10 cellular contexts compared by ENCODE assay signal in genomic region chr16:67541391-67542263, GRCh38. TPM values are rescaled to one million over a fixed set of nuclear protein-coding genes. Genes with fewer than 3 reads are reported as not detected.
DNase-seq lines count a peak whose midpoint lies in the region; ATAC-seq, FAIRE-seq and TF ChIP-seq lines count a peak whose summit lies in the region.
"Had no signal": no experiment of that assay in that cellular context is flagged by ENCODE, and none has a peak within 500 bp of the region (broad histone marks: within the 10 kb centered on the region; RNA-seq: fewer than 3 reads in every experiment).

No MANE protein-coding gene starts in this region.

- peaks cover 20% of the 10 kb centered on the region for H3K4me1 ChIP-seq in Caco-2
- peaks cover 7 to 15% of the 10 kb centered on the region in 2 donors for H3K4me1 ChIP-seq in naive thymus-derived CD4-positive, alpha-beta T cell (ENCODE audit: control insufficient read depth in 2 of 2, insufficient read depth in 2 of 2, low read length in 2 of 2)

- H3K36me3 Mint-ChIP-seq in Caco-2 (ENCODE audit: insufficient read depth, unreplicated experiment): peaks cover 80% of the 10 kb centered on the region
- peaks cover 0 to 32% (median 6%) of the 10 kb centered on the region in 5 donors for H3K36me3 Mint-ChIP-seq in naive thymus-derived CD4-positive, alpha-beta T cell

- no peaks in the 10 kb centered on the region for H3K9me3 ChIP-seq in Caco-2
- H3K9me3 ChIP-seq in MG63: no peaks in the 10 kb centered on the region
- H3K9me3 ChIP-seq in naive thymus-derived CD4-positive, alpha-beta T cell (ENCODE audit: control insufficient read depth in 2 of 3, low read length in 3 of 3): no peaks in the 10 kb centered on the region

- POLR2A ChIA-PET in Caco-2 (lab: Charles Lee): no interaction called here
- POLR2A ChIA-PET in naive thymus-derived CD4-positive, alpha-beta T cell (lab: Charles Lee): interaction anchor here (0.9 to 20.8 kb wide), 7 partner anchors 9 to 126 kb away, joined by 3 to 581 read pairs (median 8); partner anchors contain the start of genes CARMIL2, CTCF and RIPOR1

- CTCF ChIA-PET in Caco-2 (lab: Charles Lee): interaction anchor here (0.6 to 1.1 kb wide), 3 partner anchors 20 to 51 kb away, joined by 3 to 6 read pairs (median 4); no protein-coding TSS in a partner anchor
- CTCF ChIA-PET in naive thymus-derived CD4-positive, alpha-beta T cell (lab: Charles Lee): interaction anchor here (0.6 to 1.6 kb wide), 8 partner anchors 13 to 133 kb away, joined by 3 to 4 read pairs (median 3); no protein-coding TSS in a partner anchor

- no peak for FAIRE-seq in bronchial epithelial cell (lab: Jason Lieb, UNC)

- H3K4me3 ChIP-seq in Caco-2 (ENCODE audit: low read depth, low read length) (no peak overlapping the region), MG63 (no peak overlapping the region), bronchial epithelial cell (ENCODE audit: low read depth, low read length) (no peak overlapping the region)
- H3K4me3 ChIP-seq in naive thymus-derived CD4-positive, alpha-beta T cell (ENCODE audit: low read length): no peak overlapping the region

- intact Hi-C loops in Caco-2 (cut with micrococcal nuclease; ENCODE audit: unreplicated experiment): no loop called here
- intact Hi-C loops in naive thymus-derived CD4-positive, alpha-beta T cell (cut with micrococcal nuclease): loop anchor here in 1 of 2 donors (1.0 kb wide), 1 partner anchor 119 kb away; the partner anchor contains the start of genes ACD and PARD6A

- H3K27me3 Mint-ChIP-seq in Caco-2 (ENCODE audit: insufficient read depth, unreplicated experiment): no peaks in the 10 kb centered on the region
- H3K27me3 Mint-ChIP-seq in naive thymus-derived CD4-positive, alpha-beta T cell: peaks cover 0 to 6% (median 0%) of the 10 kb centered on the region in 5 donors

- H3K27ac ChIP-seq in naive thymus-derived CD4-positive, alpha-beta T cell (ENCODE audit: low read depth, low read length): no peak overlapping the region

- no peaks in the 10 kb centered on the region for H3K9me3 Mint-ChIP-seq in Caco-2 (ENCODE audit: unreplicated experiment)
- peaks cover 0 to 4% (median 0%) of the 10 kb centered on the region in 11 donors for H3K9me3 Mint-ChIP-seq in naive thymus-derived CD4-positive, alpha-beta T cell

- H3K27ac Mint-ChIP-seq in Caco-2 (ENCODE audit: unreplicated experiment): peak overlapping the region; percentile 7
- peak overlapping the region in 8 of 9 donors; percentile 19 to 82 (median 68) for H3K27ac Mint-ChIP-seq in naive thymus-derived CD4-positive, alpha-beta T cell

- H3K27me3 ChIP-seq in Caco-2 (replicated peaks; ENCODE audit: control insufficient read depth, insufficient read depth, low read length): no peaks in the 10 kb centered on the region
- no peaks in the 10 kb centered on the region for H3K27me3 ChIP-seq in MG63
- no peaks in the 10 kb centered on the region for H3K27me3 ChIP-seq in bronchial epithelial cell (ENCODE audit: control insufficient read depth, insufficient read depth, low read length)
- H3K27me3 ChIP-seq in naive thymus-derived CD4-positive, alpha-beta T cell (ENCODE audit: control insufficient read depth in 2 of 2, insufficient read depth in 2 of 2, low read length in 2 of 2): no peaks in the 10 kb centered on the region

- no peak for TF ChIP-seq CTCF in Caco-2 (IDR thresholded peaks at IDR 0.05; ENCODE audit: insufficient read depth in 1 of 2, low read depth in 1 of 2, low read length in 1 of 2, severe bottlenecking in 1 of 2, unreplicated experiment in 1 of 2)
- no peak for TF ChIP-seq CTCF in bronchial epithelial cell (IDR thresholded peaks at IDR 0.05; ENCODE audit: insufficient read depth, low read length, severe bottlenecking)

- DNase-seq in Caco-2 (no peak), MG63 (peak; percentile 22), bronchial epithelial cell (ENCODE audit: low read depth) (peak; percentile 47), erythroblast (lab: John Stamatoyannopoulos, UW) (no peak), NOMO-1 treated with dmso at 0.1 percent for 144 hours (lab: John Stamatoyannopoulos, UW; ENCODE audit: unreplicated experiment) (no peak), midbrain (lab: John Stamatoyannopoulos, UW) (no peak)
- DNase-seq in naive thymus-derived CD4-positive, alpha-beta T cell: no peak
- DNase-seq: hypothalamus, KG1 had no signal

- H3K4me3 Mint-ChIP-seq in Caco-2 (ENCODE audit: unreplicated experiment): no peak overlapping the region
- H3K4me3 Mint-ChIP-seq in naive thymus-derived CD4-positive, alpha-beta T cell: no peak overlapping the region

- H3K4me1 Mint-ChIP-seq in Caco-2 (ENCODE audit: low read depth, unreplicated experiment): peaks cover 15% of the 10 kb centered on the region
- H3K4me1 Mint-ChIP-seq in naive thymus-derived CD4-positive, alpha-beta T cell: peaks cover 26 to 48% (median 35%) of the 10 kb centered on the region in 7 donors

- ATAC-seq in naive thymus-derived CD4-positive, alpha-beta T cell: no peak
- no peak for ATAC-seq in HG03520 (IDR thresholded peaks at IDR 0.05; ENCODE audit: unreplicated experiment)

- TF ChIP-seq POLR2A in erythroblast (IDR thresholded peaks at IDR 0.05; ENCODE audit: low read length): no peak

- BruUV-seq in Caco-2 (replicated peaks; lab: Mats Ljungman, UMichigan): no TSS peak

- H3K36me3 ChIP-seq in Caco-2 (ENCODE audit: control insufficient read depth, insufficient read depth, low read length) (peaks cover 4% of the 10 kb centered on the region), MG63 (peaks cover 11% of the 10 kb centered on the region; the same call in 1 of the 2 replicates), bronchial epithelial cell (ENCODE audit: control insufficient read depth, insufficient read depth, low read length) (peaks cover 32% of the 10 kb centered on the region)
- peaks cover 0 to 41% (median 0%) of the 10 kb centered on the region in 3 experiments for H3K36me3 ChIP-seq in naive thymus-derived CD4-positive, alpha-beta T cell (ENCODE audit: control insufficient read depth in 2 of 3, insufficient read depth in 3 of 3, low read length in 3 of 3)

RNA-seq across cellular contexts. Expression of gene RIPOR1, which starts 13.0 kb away (rescaled TPM):
- total RNA-seq in Caco-2 (2022) (87.9 and 90.4 TPM in 2 replicates), bronchial epithelial cell (12.8 and 13.7 TPM in 2 replicates)
- 3.1 and 5.0 TPM in 2 replicates for total RNA-seq in MG63 (2014; rRNA removed; shearing (Covaris generic); ENCODE audit: low replicate concordance)
- total RNA-seq in naive thymus-derived CD4-positive, alpha-beta T cell: 100 to 1,000 TPM in 1 of 5 experiments, 10 to 100 TPM in 4; 39.7 to 103 (median 48.9) TPM
- polyA plus RNA-seq in naive thymus-derived CD4-positive, alpha-beta T cell: 1 to 10 TPM; 2.5 to 5.0 TPM

RNA-seq across cellular contexts. Expression of gene CTCF, which starts 20.7 kb away (rescaled TPM):
- total RNA-seq in Caco-2 (2022) (60.8 and 67.8 TPM in 2 replicates), bronchial epithelial cell (21.1 and 26.5 TPM in 2 replicates)
- 26.1 and 32.2 TPM in 2 replicates for total RNA-seq in MG63 (2014; rRNA removed; shearing (Covaris generic); ENCODE audit: low replicate concordance)
- total RNA-seq in naive thymus-derived CD4-positive, alpha-beta T cell: 10 to 100 TPM; 51.4 to 78.6 (median 67.3) TPM
- polyA plus RNA-seq in naive thymus-derived CD4-positive, alpha-beta T cell: 10 to 100 TPM; 49.8 to 59.8 TPM

RNA-seq across cellular contexts. Expression of gene AGRP, which starts 58.3 kb away (rescaled TPM):
- not detected in 2 replicates for total RNA-seq in Caco-2 (2022)
- not detected in 2 replicates for total RNA-seq in MG63 (2014; rRNA removed; shearing (Covaris generic); ENCODE audit: low replicate concordance)
- total RNA-seq in bronchial epithelial cell: not detected in 2 replicates
- total RNA-seq in naive thymus-derived CD4-positive, alpha-beta T cell: not detected
- polyA plus RNA-seq in naive thymus-derived CD4-positive, alpha-beta T cell: not detected

Comparison
In these comparisons a context has a peak if more than half of its experiments do, and no peak if none do; other contexts are left out.
1. DNase-seq: peak in MG63 (single experiment) and bronchial epithelial cell (single experiment); none in Caco-2 (0 of 2), naive thymus-derived CD4-positive, alpha-beta T cell (0 of 9), erythroblast (0 of 2), NOMO-1 treated with dmso at 0.1 percent for 144 hours (single experiment) and midbrain (single experiment).